In genomic region chr19:33427801-33428626, GRCh38 we compare ENCODE assay signal across 16 cellular contexts. TPM values are rescaled to one million over a fixed set of nuclear protein-coding genes. Genes with fewer than 3 reads are reported as not detected.
DNase-seq lines count a peak whose midpoint lies in the region; ATAC-seq and TF ChIP-seq lines count a peak whose summit lies in the region.
"Had no signal": no experiment of that assay in that cellular context is flagged by ENCODE, and none has a peak within 500 bp of the region (broad histone marks: within the 10 kb centered on the region; RNA-seq: fewer than 3 reads in every experiment).

No MANE protein-coding gene starts in this region.

- H3K36me3 ChIP-seq in Loucy (ENCODE audit: insufficient read depth, low read length) (no peaks in the 10 kb centered on the region), osteoblast (ENCODE audit: insufficient read depth, low read length) (no peaks in the 10 kb centered on the region)
- H3K36me3 ChIP-seq: Peyer's patch had no signal

- no peak overlapping the region for H3K9ac ChIP-seq in Loucy (ENCODE audit: low read depth, low read length, poor library complexity, severe bottlenecking)
- H3K9ac ChIP-seq: KMS-11 had no signal

- H3K9me2 ChIP-seq in Loucy (replicated peaks; ENCODE audit: low read depth, low read length), result no peaks in the 10 kb centered on the region

- 89% methylated on average over 22 of the region's 22 CpGs for WGBS in right cardiac atrium

- H3K4me1 ChIP-seq in Loucy (ENCODE audit: insufficient read depth, low read length, poor library complexity, severe bottlenecking), result peaks cover 21% of the 10 kb centered on the region
- H3K4me1 ChIP-seq in right cardiac atrium (ENCODE audit: control insufficient read depth, insufficient read depth, low read length), result no peaks in the 10 kb centered on the region
- H3K4me1 ChIP-seq in osteoblast (ENCODE audit: insufficient read depth, low read length), result peaks cover 3% of the 10 kb centered on the region
- H3K4me1 ChIP-seq: Peyer's patch had no signal

- no peaks in the 10 kb centered on the region for H4K20me1 ChIP-seq in Loucy (ENCODE audit: insufficient read depth, low read length, poor library complexity, severe bottlenecking)
- H4K20me1 ChIP-seq in osteoblast (ENCODE audit: insufficient read depth, low read length), result peaks cover 4% of the 10 kb centered on the region

- H3K9me3 Mint-ChIP-seq in CD4-positive, alpha-beta T cell, result no peaks in the 10 kb centered on the region
- H3K9me3 Mint-ChIP-seq: CD4-positive, alpha-beta memory T cell had no signal

- H3K9me3 ChIP-seq in CD4-positive, alpha-beta T cell (ENCODE audit: control insufficient read depth, low read length), result no peaks in the 10 kb centered on the region
- no peaks in the 10 kb centered on the region for H3K9me3 ChIP-seq in Loucy (ENCODE audit: insufficient read depth, low read depth, low read length)
- no peaks in the 10 kb centered on the region for H3K9me3 ChIP-seq in right cardiac atrium (ENCODE audit: control insufficient read depth, low read length)
- H3K9me3 ChIP-seq in osteoblast (ENCODE audit: low read depth, low read length), result no peaks in the 10 kb centered on the region
- H3K9me3 ChIP-seq: Peyer's patch had no signal

- peaks cover 3% of the 10 kb centered on the region; the same call in 1 of the 2 replicates for H3F3A ChIP-seq in Loucy (ENCODE audit: low read depth)

- no peak overlapping the region for H3K4me3 ChIP-seq in Loucy (ENCODE audit: low read length, poor library complexity, severe bottlenecking)
- H3K4me3 ChIP-seq in right cardiac atrium (ENCODE audit: low read length), result no peak overlapping the region
- H3K4me3 ChIP-seq in osteoblast (ENCODE audit: insufficient read depth, low read length), result no peak overlapping the region
- H3K4me3 ChIP-seq: Peyer's patch had no signal

- POLR2A ChIA-PET in CD4-positive, alpha-beta T cell (lab: Charles Lee), result no interaction called here

- no peak overlapping the region for H3K27ac ChIP-seq in CD4-positive, alpha-beta T cell (ENCODE audit: low read depth, low read length)
- H3K27ac ChIP-seq in right cardiac atrium (ENCODE audit: low read length), result no peak overlapping the region
- no peak overlapping the region for H3K27ac ChIP-seq in osteoblast (ENCODE audit: low read depth, low read length)
- H3K27ac ChIP-seq: KMS-11, Peyer's patch had no signal

- no peaks in the 10 kb centered on the region for H3K79me2 ChIP-seq in Loucy (ENCODE audit: insufficient read depth, low read length)
- no peaks in the 10 kb centered on the region for H3K79me2 ChIP-seq in osteoblast (ENCODE audit: insufficient read depth, low read length)

- peaks cover 19% of the 10 kb centered on the region for H3K4me1 Mint-ChIP-seq in CD4-positive, alpha-beta T cell (ENCODE audit: low read depth)

- peak overlapping the region; percentile 91 for H3K27ac Mint-ChIP-seq in CD4-positive, alpha-beta T cell

- CTCF ChIA-PET in CD4-positive, alpha-beta T cell (lab: Charles Lee), result no interaction called here

- H3K4me3 Mint-ChIP-seq in CD4-positive, alpha-beta T cell, result no peak overlapping the region
- H3K4me3 Mint-ChIP-seq: CD4-positive, alpha-beta memory T cell had no signal

- intact Hi-C loops in CD4-positive, alpha-beta T cell (cut with DNase I, micrococcal nuclease), result loop anchor here in 1 of 2 experiments (10.0 kb wide), 1 partner anchor 667 kb away; no protein-coding TSS in a partner anchor
- intact Hi-C loops in right cardiac atrium (cut with DNase I), result no loop called here

- DNase-seq in CD4-positive, alpha-beta T cell, result no peak
- DNase-seq in right cardiac atrium, result peak in 2 of 3 donors; percentile 2 to 31
- peak; percentile 38 for DNase-seq in osteoblast (ENCODE audit: insufficient read length, low spot score, missing footprints)
- DNase-seq in activated naive CD4-positive, alpha-beta T cell treated with Interleukin-2 at 50 U/mL for 16 hours, result no peak
- DNase-seq: ACHN; CD4-positive, alpha-beta memory T cell; DND-41; GDM1; NCI-H187 treated with DMSO at 0.1 percent for 48 hours; NCI-H2171 treated with DMSO at 0.1 percent for 48 hours; SIG-M5 had no signal

- no peaks in the 10 kb centered on the region for H3K36me3 Mint-ChIP-seq in CD4-positive, alpha-beta T cell (ENCODE audit: low read depth)
- H3K36me3 Mint-ChIP-seq: CD4-positive, alpha-beta memory T cell had no signal

- H3K27me3 Mint-ChIP-seq in CD4-positive, alpha-beta T cell, result no peaks in the 10 kb centered on the region
- H3K27me3 Mint-ChIP-seq: CD4-positive, alpha-beta memory T cell had no signal

- TF ChIP-seq CTCF in CD4-positive, alpha-beta T cell (IDR thresholded peaks at IDR 0.05), result no peak
- TF ChIP-seq CTCF in Loucy (conservative IDR thresholded peaks at IDR 0.05; ENCODE audit: low read length), result peak; percentile 49
- TF ChIP-seq CTCF in osteoblast (IDR thresholded peaks at IDR 0.05; ENCODE audit: extremely low read depth, low read depth, low read length), result no peak

- ATAC-seq in CD4-positive, alpha-beta T cell (ENCODE audit: poor library complexity), result no peak
- no peak for ATAC-seq in right cardiac atrium
- no peak for ATAC-seq in HG02571 (IDR thresholded peaks at IDR 0.05; ENCODE audit: unreplicated experiment)
- ATAC-seq in GM21619 (IDR thresholded peaks at IDR 0.05; ENCODE audit: unreplicated experiment), result no peak

- H3K4me2 ChIP-seq in Loucy (ENCODE audit: low read depth, low read length, poor library complexity, severe bottlenecking), result no peak overlapping the region
- H3K4me2 ChIP-seq in osteoblast (ENCODE audit: insufficient read depth, low read length), result no peak overlapping the region
- H3K4me2 ChIP-seq: KMS-11 had no signal

- no peaks in the 10 kb centered on the region for H3K27me3 ChIP-seq in CD4-positive, alpha-beta T cell (ENCODE audit: control insufficient read depth, insufficient read depth, low read length)
- H3K27me3 ChIP-seq in Loucy (ENCODE audit: insufficient read depth, low read length, poor library complexity, severe bottlenecking) (no peaks in the 10 kb centered on the region), right cardiac atrium (ENCODE audit: control insufficient read depth, insufficient read depth) (no peaks in the 10 kb centered on the region), osteoblast (ENCODE audit: insufficient read depth, low read length) (no peaks in the 10 kb centered on the region)
- H3K27me3 ChIP-seq: Peyer's patch had no signal

- H2AFZ ChIP-seq in Loucy (ENCODE audit: low read length) (no peak overlapping the region), osteoblast (ENCODE audit: low read length) (no peak overlapping the region)

RNA-seq across cellular contexts. Expression of gene CEBPG, which starts 54.5 kb away (rescaled TPM):
- 10 to 100 TPM; 15.5 TPM for total RNA-seq in CD4-positive, alpha-beta T cell
- 10 to 100 TPM; 13.1 to 18.3 (median 15.7) TPM for total RNA-seq in right cardiac atrium
- 12.7 TPM for polyA plus RNA-seq in right cardiac atrium
- 31.5 and 35.5 TPM in 2 replicates for total RNA-seq in osteoblast

Comparison
In these comparisons a context has a peak if more than half of its experiments do, and no peak if none do; other contexts are left out.
1. DNase-seq: peak in right cardiac atrium (2 of 3) and osteoblast (single experiment); none in CD4-positive, alpha-beta T cell (0 of 10) and activated naive CD4-positive, alpha-beta T cell treated with Interleukin-2 at 50 U/mL for 16 hours (single experiment).